Comparison of ENCODE assay signal across 1 cellular context in the genomic region with DNA sequence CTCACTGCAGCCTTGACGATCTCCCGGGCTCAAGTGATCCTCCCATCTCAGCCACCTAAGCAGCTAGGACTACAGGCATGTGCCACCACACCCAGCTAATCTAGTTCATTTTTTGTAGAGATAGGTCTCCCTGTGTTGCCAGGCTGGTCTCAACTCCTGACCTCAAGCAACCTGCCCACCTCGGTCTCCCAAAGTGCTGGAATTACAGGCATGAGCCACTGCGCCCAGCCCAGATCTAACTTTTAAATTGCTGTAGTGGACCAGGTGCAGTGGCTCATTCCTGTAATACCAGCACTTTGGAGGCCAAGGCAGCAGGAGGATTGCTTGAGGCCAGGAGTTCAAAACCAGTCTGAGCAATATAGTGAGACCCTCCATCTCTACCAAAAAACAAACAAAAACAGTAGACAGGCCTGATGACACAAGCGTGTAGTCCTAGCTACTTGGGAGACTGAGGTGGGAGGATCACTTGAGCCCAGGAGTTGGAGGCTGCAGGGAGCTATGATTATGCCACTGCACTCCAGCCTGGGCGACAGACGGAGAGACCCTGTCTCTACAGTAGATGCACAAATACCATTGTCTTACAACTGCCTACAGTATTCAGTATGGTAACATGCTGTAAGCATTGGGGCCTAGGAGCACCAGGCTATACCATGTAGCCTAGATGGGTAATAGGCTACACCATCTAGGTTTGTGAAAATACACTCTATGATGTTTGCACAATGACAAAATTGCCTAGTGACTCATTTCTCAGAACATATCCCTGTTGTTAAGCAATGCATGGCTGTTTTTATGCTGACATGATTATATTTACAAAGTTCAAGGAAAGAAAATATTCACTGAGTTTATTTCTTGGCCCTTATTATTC.
TF ChIP-seq lines count a peak whose summit lies in the region.

No MANE protein-coding gene starts in this region.

TF ChIP-seq in HepG2, 621 proteins besides CTCF, POLR2A, EP300 and RAD21 (continues in another document):
- 0 out of 2 replicates have a peak, but pooled peaks have one; percentile 31 for TF ChIP-seq ZFX (CRISPR knock-in tag; IDR thresholded peaks at IDR 0.05; ENCODE audit: low read depth)
- no peak for TF ChIP-seq SOX6 (IDR thresholded peaks at IDR 0.05)
- TF ChIP-seq SOX6 (CRISPR knock-in tag; IDR thresholded peaks at IDR 0.05), result 0 out of 2 replicates have a peak, but pooled peaks have one; percentile 33
- 0 out of 2 replicates have a peak, but pooled peaks have one; percentile 12 for TF ChIP-seq ZNF121 (CRISPR knock-in tag; IDR thresholded peaks at IDR 0.05)
- TF ChIP-seq, protein P1, sequence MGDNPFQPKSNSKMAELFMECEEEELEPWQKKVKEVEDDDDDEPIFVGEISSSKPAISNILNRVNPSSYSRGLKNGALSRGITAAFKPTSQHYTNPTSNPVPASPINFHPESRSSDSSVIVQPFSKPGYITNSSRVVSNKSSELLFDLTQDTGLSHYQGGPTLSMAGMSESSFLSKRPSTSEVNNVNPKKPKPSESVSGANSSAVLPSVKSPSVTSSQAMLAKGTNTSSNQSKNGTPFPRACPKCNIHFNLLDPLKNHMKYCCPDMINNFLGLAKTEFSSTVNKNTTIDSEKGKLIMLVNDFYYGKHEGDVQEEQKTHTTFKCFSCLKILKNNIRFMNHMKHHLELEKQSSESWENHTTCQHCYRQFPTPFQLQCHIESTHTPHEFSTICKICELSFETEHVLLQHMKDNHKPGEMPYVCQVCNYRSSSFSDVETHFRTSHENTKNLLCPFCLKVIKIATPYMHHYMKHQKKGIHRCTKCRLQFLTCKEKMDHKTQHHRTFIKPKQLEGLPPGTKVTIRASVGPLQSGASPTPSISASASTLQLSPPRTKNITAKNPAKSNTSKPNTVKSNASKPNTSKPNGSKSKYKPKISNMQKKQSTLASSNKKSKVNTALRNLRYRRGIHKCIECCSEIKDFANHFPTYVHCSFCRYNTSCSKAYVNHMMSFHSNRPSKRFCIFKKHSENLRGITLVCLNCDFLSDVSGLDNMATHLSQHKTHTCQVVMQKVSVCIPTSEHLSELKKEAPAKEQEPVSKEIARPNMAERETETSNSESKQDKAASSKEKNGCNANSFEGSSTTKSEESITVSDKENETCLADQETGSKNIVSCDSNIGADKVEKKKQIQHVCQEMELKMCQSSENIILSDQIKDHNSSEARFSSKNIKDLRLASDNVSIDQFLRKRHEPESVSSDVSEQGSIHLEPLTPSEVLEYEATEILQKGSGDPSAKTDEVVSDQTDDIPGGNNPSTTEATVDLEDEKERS (CRISPR knock-in tag; IDR thresholded peaks at IDR 0.05), result peak; percentile 22; the same call in 1 of the 2 replicates
- no peak for TF ChIP-seq NR3C1 (CRISPR knock-in tag; IDR thresholded peaks at IDR 0.05)
- no peak for TF ChIP-seq ZNF746 (CRISPR knock-in tag; IDR thresholded peaks at IDR 0.05)
- peak; percentile 98 to 99 for TF ChIP-seq MAFK (conservative IDR thresholded peaks at IDR 0.05 in 1 of 2, IDR thresholded peaks at IDR 0.05 in 1 of 2; ENCODE audit: low read length in 2 of 2)
- TF ChIP-seq MAFF (IDR thresholded peaks at IDR 0.05; ENCODE audit: low read depth, low read length), result peak; percentile 99
- TF ChIP-seq, protein P2, sequence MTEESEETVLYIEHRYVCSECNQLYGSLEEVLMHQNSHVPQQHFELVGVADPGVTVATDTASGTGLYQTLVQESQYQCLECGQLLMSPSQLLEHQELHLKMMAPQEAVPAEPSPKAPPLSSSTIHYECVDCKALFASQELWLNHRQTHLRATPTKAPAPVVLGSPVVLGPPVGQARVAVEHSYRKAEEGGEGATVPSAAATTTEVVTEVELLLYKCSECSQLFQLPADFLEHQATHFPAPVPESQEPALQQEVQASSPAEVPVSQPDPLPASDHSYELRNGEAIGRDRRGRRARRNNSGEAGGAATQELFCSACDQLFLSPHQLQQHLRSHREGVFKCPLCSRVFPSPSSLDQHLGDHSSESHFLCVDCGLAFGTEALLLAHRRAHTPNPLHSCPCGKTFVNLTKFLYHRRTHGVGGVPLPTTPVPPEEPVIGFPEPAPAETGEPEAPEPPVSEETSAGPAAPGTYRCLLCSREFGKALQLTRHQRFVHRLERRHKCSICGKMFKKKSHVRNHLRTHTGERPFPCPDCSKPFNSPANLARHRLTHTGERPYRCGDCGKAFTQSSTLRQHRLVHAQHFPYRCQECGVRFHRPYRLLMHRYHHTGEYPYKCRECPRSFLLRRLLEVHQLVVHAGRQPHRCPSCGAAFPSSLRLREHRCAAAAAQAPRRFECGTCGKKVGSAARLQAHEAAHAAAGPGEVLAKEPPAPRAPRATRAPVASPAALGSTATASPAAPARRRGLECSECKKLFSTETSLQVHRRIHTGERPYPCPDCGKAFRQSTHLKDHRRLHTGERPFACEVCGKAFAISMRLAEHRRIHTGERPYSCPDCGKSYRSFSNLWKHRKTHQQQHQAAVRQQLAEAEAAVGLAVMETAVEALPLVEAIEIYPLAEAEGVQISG (CRISPR knock-in tag; IDR thresholded peaks at IDR 0.05), result peak; percentile 74
- peak; percentile 23; the same call in 1 of the 2 replicates for TF ChIP-seq KDM2A (CRISPR knock-in tag; IDR thresholded peaks at IDR 0.05; ENCODE audit: borderline replicate concordance, low read depth)
- TF ChIP-seq IRF2 (CRISPR knock-in tag; IDR thresholded peaks at IDR 0.05), result peak; percentile 44; the same call in 1 of the 2 replicates
- TF ChIP-seq, protein P3, sequence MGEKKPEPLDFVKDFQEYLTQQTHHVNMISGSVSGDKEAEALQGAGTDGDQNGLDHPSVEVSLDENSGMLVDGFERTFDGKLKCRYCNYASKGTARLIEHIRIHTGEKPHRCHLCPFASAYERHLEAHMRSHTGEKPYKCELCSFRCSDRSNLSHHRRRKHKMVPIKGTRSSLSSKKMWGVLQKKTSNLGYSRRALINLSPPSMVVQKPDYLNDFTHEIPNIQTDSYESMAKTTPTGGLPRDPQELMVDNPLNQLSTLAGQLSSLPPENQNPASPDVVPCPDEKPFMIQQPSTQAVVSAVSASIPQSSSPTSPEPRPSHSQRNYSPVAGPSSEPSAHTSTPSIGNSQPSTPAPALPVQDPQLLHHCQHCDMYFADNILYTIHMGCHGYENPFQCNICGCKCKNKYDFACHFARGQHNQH (CRISPR knock-in tag; IDR thresholded peaks at IDR 0.05), result 0 out of 2 replicates have a peak, but pooled peaks have one; percentile 28
- TF ChIP-seq TEAD3 (CRISPR knock-in tag; optimal IDR thresholded peaks at IDR 0.05; ENCODE audit: borderline replicate concordance), result peak; percentile 45
- TF ChIP-seq, protein P4, sequence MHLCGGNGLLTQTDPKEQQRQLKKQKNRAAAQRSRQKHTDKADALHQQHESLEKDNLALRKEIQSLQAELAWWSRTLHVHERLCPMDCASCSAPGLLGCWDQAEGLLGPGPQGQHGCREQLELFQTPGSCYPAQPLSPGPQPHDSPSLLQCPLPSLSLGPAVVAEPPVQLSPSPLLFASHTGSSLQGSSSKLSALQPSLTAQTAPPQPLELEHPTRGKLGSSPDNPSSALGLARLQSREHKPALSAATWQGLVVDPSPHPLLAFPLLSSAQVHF (CRISPR knock-in tag; IDR thresholded peaks at IDR 0.05), result no peak
- TF ChIP-seq ZFY (CRISPR knock-in tag; IDR thresholded peaks at IDR 0.05), result no peak
- TF ChIP-seq, protein P5, sequence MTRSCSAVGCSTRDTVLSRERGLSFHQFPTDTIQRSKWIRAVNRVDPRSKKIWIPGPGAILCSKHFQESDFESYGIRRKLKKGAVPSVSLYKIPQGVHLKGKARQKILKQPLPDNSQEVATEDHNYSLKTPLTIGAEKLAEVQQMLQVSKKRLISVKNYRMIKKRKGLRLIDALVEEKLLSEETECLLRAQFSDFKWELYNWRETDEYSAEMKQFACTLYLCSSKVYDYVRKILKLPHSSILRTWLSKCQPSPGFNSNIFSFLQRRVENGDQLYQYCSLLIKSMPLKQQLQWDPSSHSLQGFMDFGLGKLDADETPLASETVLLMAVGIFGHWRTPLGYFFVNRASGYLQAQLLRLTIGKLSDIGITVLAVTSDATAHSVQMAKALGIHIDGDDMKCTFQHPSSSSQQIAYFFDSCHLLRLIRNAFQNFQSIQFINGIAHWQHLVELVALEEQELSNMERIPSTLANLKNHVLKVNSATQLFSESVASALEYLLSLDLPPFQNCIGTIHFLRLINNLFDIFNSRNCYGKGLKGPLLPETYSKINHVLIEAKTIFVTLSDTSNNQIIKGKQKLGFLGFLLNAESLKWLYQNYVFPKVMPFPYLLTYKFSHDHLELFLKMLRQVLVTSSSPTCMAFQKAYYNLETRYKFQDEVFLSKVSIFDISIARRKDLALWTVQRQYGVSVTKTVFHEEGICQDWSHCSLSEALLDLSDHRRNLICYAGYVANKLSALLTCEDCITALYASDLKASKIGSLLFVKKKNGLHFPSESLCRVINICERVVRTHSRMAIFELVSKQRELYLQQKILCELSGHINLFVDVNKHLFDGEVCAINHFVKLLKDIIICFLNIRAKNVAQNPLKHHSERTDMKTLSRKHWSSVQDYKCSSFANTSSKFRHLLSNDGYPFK (CRISPR knock-in tag; IDR thresholded peaks at IDR 0.05; ENCODE audit: borderline replicate concordance), result no peak
- TF ChIP-seq, protein P6, sequence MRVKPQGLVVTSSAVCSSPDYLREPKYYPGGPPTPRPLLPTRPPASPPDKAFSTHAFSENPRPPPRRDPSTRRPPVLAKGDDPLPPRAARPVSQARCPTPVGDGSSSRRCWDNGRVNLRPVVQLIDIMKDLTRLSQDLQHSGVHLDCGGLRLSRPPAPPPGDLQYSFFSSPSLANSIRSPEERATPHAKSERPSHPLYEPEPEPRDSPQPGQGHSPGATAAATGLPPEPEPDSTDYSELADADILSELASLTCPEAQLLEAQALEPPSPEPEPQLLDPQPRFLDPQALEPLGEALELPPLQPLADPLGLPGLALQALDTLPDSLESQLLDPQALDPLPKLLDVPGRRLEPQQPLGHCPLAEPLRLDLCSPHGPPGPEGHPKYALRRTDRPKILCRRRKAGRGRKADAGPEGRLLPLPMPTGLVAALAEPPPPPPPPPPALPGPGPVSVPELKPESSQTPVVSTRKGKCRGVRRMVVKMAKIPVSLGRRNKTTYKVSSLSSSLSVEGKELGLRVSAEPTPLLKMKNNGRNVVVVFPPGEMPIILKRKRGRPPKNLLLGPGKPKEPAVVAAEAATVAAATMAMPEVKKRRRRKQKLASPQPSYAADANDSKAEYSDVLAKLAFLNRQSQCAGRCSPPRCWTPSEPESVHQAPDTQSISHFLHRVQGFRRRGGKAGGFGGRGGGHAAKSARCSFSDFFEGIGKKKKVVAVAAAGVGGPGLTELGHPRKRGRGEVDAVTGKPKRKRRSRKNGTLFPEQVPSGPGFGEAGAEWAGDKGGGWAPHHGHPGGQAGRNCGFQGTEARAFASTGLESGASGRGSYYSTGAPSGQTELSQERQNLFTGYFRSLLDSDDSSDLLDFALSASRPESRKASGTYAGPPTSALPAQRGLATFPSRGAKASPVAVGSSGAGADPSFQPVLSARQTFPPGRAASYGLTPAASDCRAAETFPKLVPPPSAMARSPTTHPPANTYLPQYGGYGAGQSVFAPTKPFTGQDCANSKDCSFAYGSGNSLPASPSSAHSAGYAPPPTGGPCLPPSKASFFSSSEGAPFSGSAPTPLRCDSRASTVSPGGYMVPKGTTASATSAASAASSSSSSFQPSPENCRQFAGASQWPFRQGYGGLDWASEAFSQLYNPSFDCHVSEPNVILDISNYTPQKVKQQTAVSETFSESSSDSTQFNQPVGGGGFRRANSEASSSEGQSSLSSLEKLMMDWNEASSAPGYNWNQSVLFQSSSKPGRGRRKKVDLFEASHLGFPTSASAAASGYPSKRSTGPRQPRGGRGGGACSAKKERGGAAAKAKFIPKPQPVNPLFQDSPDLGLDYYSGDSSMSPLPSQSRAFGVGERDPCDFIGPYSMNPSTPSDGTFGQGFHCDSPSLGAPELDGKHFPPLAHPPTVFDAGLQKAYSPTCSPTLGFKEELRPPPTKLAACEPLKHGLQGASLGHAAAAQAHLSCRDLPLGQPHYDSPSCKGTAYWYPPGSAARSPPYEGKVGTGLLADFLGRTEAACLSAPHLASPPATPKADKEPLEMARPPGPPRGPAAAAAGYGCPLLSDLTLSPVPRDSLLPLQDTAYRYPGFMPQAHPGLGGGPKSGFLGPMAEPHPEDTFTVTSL (CRISPR knock-in tag; IDR thresholded peaks at IDR 0.05; ENCODE audit: borderline replicate concordance), result no peak
- no peak for TF ChIP-seq ZNF510 (CRISPR knock-in tag; IDR thresholded peaks at IDR 0.05; ENCODE audit: low read depth)
- no peak for TF ChIP-seq BORCS8-MEF2B (CRISPR knock-in tag; IDR thresholded peaks at IDR 0.05)
- TF ChIP-seq, protein P7, sequence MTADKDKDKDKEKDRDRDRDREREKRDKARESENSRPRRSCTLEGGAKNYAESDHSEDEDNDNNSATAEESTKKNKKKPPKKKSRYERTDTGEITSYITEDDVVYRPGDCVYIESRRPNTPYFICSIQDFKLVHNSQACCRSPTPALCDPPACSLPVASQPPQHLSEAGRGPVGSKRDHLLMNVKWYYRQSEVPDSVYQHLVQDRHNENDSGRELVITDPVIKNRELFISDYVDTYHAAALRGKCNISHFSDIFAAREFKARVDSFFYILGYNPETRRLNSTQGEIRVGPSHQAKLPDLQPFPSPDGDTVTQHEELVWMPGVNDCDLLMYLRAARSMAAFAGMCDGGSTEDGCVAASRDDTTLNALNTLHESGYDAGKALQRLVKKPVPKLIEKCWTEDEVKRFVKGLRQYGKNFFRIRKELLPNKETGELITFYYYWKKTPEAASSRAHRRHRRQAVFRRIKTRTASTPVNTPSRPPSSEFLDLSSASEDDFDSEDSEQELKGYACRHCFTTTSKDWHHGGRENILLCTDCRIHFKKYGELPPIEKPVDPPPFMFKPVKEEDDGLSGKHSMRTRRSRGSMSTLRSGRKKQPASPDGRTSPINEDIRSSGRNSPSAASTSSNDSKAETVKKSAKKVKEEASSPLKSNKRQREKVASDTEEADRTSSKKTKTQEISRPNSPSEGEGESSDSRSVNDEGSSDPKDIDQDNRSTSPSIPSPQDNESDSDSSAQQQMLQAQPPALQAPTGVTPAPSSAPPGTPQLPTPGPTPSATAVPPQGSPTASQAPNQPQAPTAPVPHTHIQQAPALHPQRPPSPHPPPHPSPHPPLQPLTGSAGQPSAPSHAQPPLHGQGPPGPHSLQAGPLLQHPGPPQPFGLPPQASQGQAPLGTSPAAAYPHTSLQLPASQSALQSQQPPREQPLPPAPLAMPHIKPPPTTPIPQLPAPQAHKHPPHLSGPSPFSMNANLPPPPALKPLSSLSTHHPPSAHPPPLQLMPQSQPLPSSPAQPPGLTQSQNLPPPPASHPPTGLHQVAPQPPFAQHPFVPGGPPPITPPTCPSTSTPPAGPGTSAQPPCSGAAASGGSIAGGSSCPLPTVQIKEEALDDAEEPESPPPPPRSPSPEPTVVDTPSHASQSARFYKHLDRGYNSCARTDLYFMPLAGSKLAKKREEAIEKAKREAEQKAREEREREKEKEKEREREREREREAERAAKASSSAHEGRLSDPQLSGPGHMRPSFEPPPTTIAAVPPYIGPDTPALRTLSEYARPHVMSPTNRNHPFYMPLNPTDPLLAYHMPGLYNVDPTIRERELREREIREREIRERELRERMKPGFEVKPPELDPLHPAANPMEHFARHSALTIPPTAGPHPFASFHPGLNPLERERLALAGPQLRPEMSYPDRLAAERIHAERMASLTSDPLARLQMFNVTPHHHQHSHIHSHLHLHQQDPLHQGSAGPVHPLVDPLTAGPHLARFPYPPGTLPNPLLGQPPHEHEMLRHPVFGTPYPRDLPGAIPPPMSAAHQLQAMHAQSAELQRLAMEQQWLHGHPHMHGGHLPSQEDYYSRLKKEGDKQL (CRISPR knock-in tag; IDR thresholded peaks at IDR 0.05; ENCODE audit: low read depth), result no peak
- TF ChIP-seq, protein P8, sequence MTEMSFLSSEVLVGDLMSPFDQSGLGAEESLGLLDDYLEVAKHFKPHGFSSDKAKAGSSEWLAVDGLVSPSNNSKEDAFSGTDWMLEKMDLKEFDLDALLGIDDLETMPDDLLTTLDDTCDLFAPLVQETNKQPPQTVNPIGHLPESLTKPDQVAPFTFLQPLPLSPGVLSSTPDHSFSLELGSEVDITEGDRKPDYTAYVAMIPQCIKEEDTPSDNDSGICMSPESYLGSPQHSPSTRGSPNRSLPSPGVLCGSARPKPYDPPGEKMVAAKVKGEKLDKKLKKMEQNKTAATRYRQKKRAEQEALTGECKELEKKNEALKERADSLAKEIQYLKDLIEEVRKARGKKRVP (CRISPR knock-in tag; IDR thresholded peaks at IDR 0.05), result peak in 1 of 2 experiments; percentile 33; a peak in 1 of 4 replicates
